13 cellular contexts compared by ENCODE assay signal in genomic region chr10:71073451-71074175, GRCh38.
"Had no signal": no experiment of that assay in that cellular context is flagged by ENCODE, and none has a peak within 500 bp of the region (broad histone marks: within the 10 kb centered on the region; RNA-seq: fewer than 3 reads in every experiment).

No MANE protein-coding gene starts in this region.

- H3K27ac Mint-ChIP-seq: activated naive CD4-positive, alpha-beta T cell treated with anti-CD3 and anti-CD28 coated beads for 36 hours; stimulated activated naive CD8-positive, alpha-beta T cell treated with anti-CD3 and anti-CD28 coated beads, Interleukin-15, Interleukin-2, amounts not matched to agents 100 ng/mL and 50 ng/mL, for 24 hours had no signal

- DNase-seq: activated CD4-positive, alpha-beta T cell treated with anti-CD3 and anti-CD28 coated beads, Interleukin-2, amount 50 U/mL, for 1 hour; activated CD8-positive, alpha-beta memory T cell treated with anti-CD3 and anti-CD28 coated beads for 24 hours; activated naive CD4-positive, alpha-beta T cell treated with anti-CD3 and anti-CD28 coated beads for 36 hours; effector memory CD4-positive, alpha-beta T cell; foreskin fibroblast; hypothalamus; small intestine; upper lobe of left lung had no signal

- H3K4me1 Mint-ChIP-seq: central memory CD8-positive, alpha-beta T cell had no signal

- H3K27me3 Mint-ChIP-seq: central memory CD8-positive, alpha-beta T cell; stimulated activated naive CD8-positive, alpha-beta T cell treated with anti-CD3 and anti-CD28 coated beads, Interleukin-15, Interleukin-2, amounts not matched to agents 100 ng/mL and 50 ng/mL, for 24 hours had no signal

- H3K27me3 ChIP-seq: neutrophil, right atrium auricular region, suprapubic skin, upper lobe of left lung had no signal

- H3K4me3 Mint-ChIP-seq: activated naive CD4-positive, alpha-beta T cell treated with anti-CD3 and anti-CD28 coated beads for 36 hours; central memory CD8-positive, alpha-beta T cell; stimulated activated naive CD8-positive, alpha-beta T cell treated with anti-CD3 and anti-CD28 coated beads, Interleukin-15, Interleukin-2, amounts not matched to agents 100 ng/mL and 50 ng/mL, for 24 hours had no signal

- FAIRE-seq: small intestine had no signal

- H3K9me3 Mint-ChIP-seq: activated naive CD4-positive, alpha-beta T cell treated with anti-CD3 and anti-CD28 coated beads for 36 hours; central memory CD8-positive, alpha-beta T cell; stimulated activated naive CD8-positive, alpha-beta T cell treated with anti-CD3 and anti-CD28 coated beads, Interleukin-15, Interleukin-2, amounts not matched to agents 100 ng/mL and 50 ng/mL, for 24 hours had no signal

- H3K36me3 ChIP-seq: neutrophil, right atrium auricular region, suprapubic skin, upper lobe of left lung had no signal

- H3K4me3 ChIP-seq: right atrium auricular region, suprapubic skin, upper lobe of left lung had no signal

- H3K27ac ChIP-seq: neutrophil, right atrium auricular region, suprapubic skin, upper lobe of left lung had no signal

- H3K4me1 ChIP-seq: upper lobe of left lung had no signal

- H3K9me3 ChIP-seq: neutrophil, right atrium auricular region, suprapubic skin, upper lobe of left lung had no signal
